Comparison of ENCODE assay signal across 33 cellular contexts in genomic region chr4:173391691-173392090, GRCh38. TPM values are rescaled to one million over a fixed set of nuclear protein-coding genes. Genes with fewer than 3 reads are reported as not detected.
DNase-seq lines count a peak whose midpoint lies in the region; ATAC-seq and TF ChIP-seq lines count a peak whose summit lies in the region.
"Had no signal": no experiment of that assay in that cellular context is flagged by ENCODE, and none has a peak within 500 bp of the region (broad histone marks: within the 10 kb centered on the region; RNA-seq: fewer than 3 reads in every experiment).

No MANE protein-coding gene starts in this region.

- H3K27me3 ChIP-seq in thyroid gland (no peaks in the 10 kb centered on the region), H7 (ENCODE audit: control insufficient read depth, insufficient read depth, low read length) (no peaks in the 10 kb centered on the region)
- H3K27me3 ChIP-seq: BE2C; BLaER1; BLaER1 treated with 17β-estradiol and CSF1 and Interleukin-3, amounts not matched to agents 10 nM and 100 nM had no signal

- no peak overlapping the region for H3K4me3 ChIP-seq in thyroid gland (replicated peaks in 1 of 3)
- no peak overlapping the region for H3K4me3 ChIP-seq in H7 (ENCODE audit: insufficient read depth, low read depth, low read length)
- H3K4me3 ChIP-seq: A549; BLaER1; BLaER1 treated with 17β-estradiol and CSF1 and Interleukin-3, amounts not matched to agents 10 nM and 100 nM had no signal

- ATAC-seq in stimulated activated effector memory CD8-positive, alpha-beta T cell treated with anti-CD3 and anti-CD28 coated beads, Interleukin-12 subunit alpha, Interleukin-12 subunit beta, amount 100 ng/mL, for 72 hours = no peak
- ATAC-seq: A549; CD8-positive, alpha-beta T cell had no signal

- no peaks in the 10 kb centered on the region for H3K4me1 Mint-ChIP-seq in stimulated activated effector memory CD8-positive, alpha-beta T cell treated with anti-CD3 and anti-CD28 coated beads, Interleukin-12 subunit alpha, Interleukin-12 subunit beta, amount 100 ng/mL, for 72 hours
- H3K4me1 Mint-ChIP-seq: B cell; CD4-positive, alpha-beta memory T cell; CD8-positive, alpha-beta memory T cell had no signal

- no peak overlapping the region for H3K27ac Mint-ChIP-seq in stimulated activated effector memory CD8-positive, alpha-beta T cell treated with anti-CD3 and anti-CD28 coated beads, Interleukin-12 subunit alpha, Interleukin-12 subunit beta, amount 100 ng/mL, for 72 hours
- H3K27ac Mint-ChIP-seq: B cell; CD4-positive, alpha-beta memory T cell; CD4-positive, alpha-beta T cell; CD4-positive, CD25-positive, alpha-beta regulatory T cell; CD8-positive, alpha-beta memory T cell; CD8-positive, alpha-beta T cell had no signal

- no peak overlapping the region for H3K27ac ChIP-seq in thyroid gland
- H3K27ac ChIP-seq: 22Rv1; A549; BLaER1; BLaER1 treated with 17β-estradiol and CSF1 and Interleukin-3, amounts not matched to agents 10 nM and 100 nM; C4-2B had no signal

- intact Hi-C loops in thyroid gland (cut with DNase I) = no loop called here

- no peak for TF ChIP-seq POLR2A in thyroid gland (IDR thresholded peaks at IDR 0.05)

- DNase-seq in medulla oblongata (ENCODE audit: extremely low spot score) = peak; percentile 3
- peak; percentile 86 for DNase-seq in thyroid gland
- no peak for DNase-seq in H7
- DNase-seq in stimulated activated effector memory CD8-positive, alpha-beta T cell treated with anti-CD3 and anti-CD28 coated beads, Interleukin-12 subunit alpha, Interleukin-12 subunit beta, amount 100 ng/mL, for 72 hours (ENCODE audit: low spot score in 2 of 2) = no peak
- DNase-seq: 8988T; ACHN; AML-193; BE2C; C1 segment of cervical spinal cord; Caco-2; Calu3; CD4-positive, alpha-beta memory T cell; CD4-positive, alpha-beta T cell; CD4-positive, CD25-positive, alpha-beta regulatory T cell; CD8-positive, alpha-beta memory T cell; CD8-positive, alpha-beta T cell; COR-L47; DMS 273 treated with DMSO at 0.1 percent for 48 hours; DMS153; DMS53; DMS79; DMS79 treated with DMSO at 0.1 percent for 48 hours; DND-41; EL had no signal

- H3K36me3 ChIP-seq in thyroid gland = no peaks in the 10 kb centered on the region
- no peaks in the 10 kb centered on the region for H3K36me3 ChIP-seq in H7 (replicated peaks; ENCODE audit: control insufficient read depth, insufficient read depth, low read length)
- H3K36me3 ChIP-seq: BE2C had no signal

- H3K9me3 Mint-ChIP-seq in stimulated activated effector memory CD8-positive, alpha-beta T cell treated with anti-CD3 and anti-CD28 coated beads, Interleukin-12 subunit alpha, Interleukin-12 subunit beta, amount 100 ng/mL, for 72 hours = no peaks in the 10 kb centered on the region
- H3K9me3 Mint-ChIP-seq: CD4-positive, alpha-beta memory T cell; CD4-positive, alpha-beta T cell; CD4-positive, CD25-positive, alpha-beta regulatory T cell; CD8-positive, alpha-beta memory T cell; CD8-positive, alpha-beta T cell had no signal

- no peaks in the 10 kb centered on the region for H3K36me3 Mint-ChIP-seq in stimulated activated effector memory CD8-positive, alpha-beta T cell treated with anti-CD3 and anti-CD28 coated beads, Interleukin-12 subunit alpha, Interleukin-12 subunit beta, amount 100 ng/mL, for 72 hours
- H3K36me3 Mint-ChIP-seq: CD8-positive, alpha-beta T cell had no signal

- no peak for TF ChIP-seq CTCF in thyroid gland (IDR thresholded peaks at IDR 0.05)

- H3K4me3 Mint-ChIP-seq in stimulated activated effector memory CD8-positive, alpha-beta T cell treated with anti-CD3 and anti-CD28 coated beads, Interleukin-12 subunit alpha, Interleukin-12 subunit beta, amount 100 ng/mL, for 72 hours = no peak overlapping the region
- H3K4me3 Mint-ChIP-seq: B cell; CD14-positive monocyte; CD4-positive, alpha-beta memory T cell; CD4-positive, alpha-beta T cell; CD4-positive, CD25-positive, alpha-beta regulatory T cell; CD8-positive, alpha-beta memory T cell; CD8-positive, alpha-beta T cell had no signal

- peaks cover 3 to 8% of the 10 kb centered on the region in 2 donors for H3K4me1 ChIP-seq in thyroid gland
- H3K4me1 ChIP-seq: A549; BE2C; BLaER1; BLaER1 treated with 17β-estradiol and CSF1 and Interleukin-3, amounts not matched to agents 10 nM and 100 nM; Caco-2 had no signal

- WGBS in thyroid gland, 2 donors = 18 to 29% methylated on average over 1 of the region's 1 CpG

- no peaks in the 10 kb centered on the region for H3K9me3 ChIP-seq in thyroid gland
- H3K9me3 ChIP-seq: A549, BE2C, BLaER1, Caco-2 had no signal

RNA-seq across cellular contexts. Expression of gene SCRG1, which starts 7.2 kb away (rescaled TPM):
- under 1 TPM in 2 of 4 donors, not detected in 2; 0.11 to 0.27 TPM for total RNA-seq in thyroid gland
- total RNA-seq in H7 (2014; rRNA removed; shearing (Covaris generic)) = not detected in 2 replicates
- total RNA-seq: A172; B cell; Caco-2; Calu3; CD4-positive, alpha-beta memory T cell; CD4-positive, alpha-beta T cell; CD4-positive, CD25-positive, alpha-beta regulatory T cell; CD8-positive, alpha-beta memory T cell; CD8-positive, alpha-beta T cell; Daoy had no signal

RNA-seq across cellular contexts. Expression of gene SAP30, which starts 20.9 kb away (rescaled TPM):
- total RNA-seq in thyroid gland = 10 to 100 TPM; 22.2 to 47.9 (median 29.8) TPM
- 23.9 and 31.9 TPM in 2 replicates for total RNA-seq in H7 (2014; rRNA removed; shearing (Covaris generic))

RNA-seq across cellular contexts. Expression of gene HMGB2, which starts 57.5 kb away (rescaled TPM):
- total RNA-seq in thyroid gland = 10 to 100 TPM; 13.3 to 47.8 (median 30.7) TPM
- 197 and 268 TPM in 2 replicates for total RNA-seq in H7 (2014; rRNA removed; shearing (Covaris generic))

Comparison
In these comparisons a context has a peak if more than half of its experiments do, and no peak if none do; other contexts are left out.
1. DNase-seq: peak in medulla oblongata (single experiment) and thyroid gland (2 of 2); none in H7 (single experiment) and stimulated activated effector memory CD8-positive, alpha-beta T cell treated with anti-CD3 and anti-CD28 coated beads, Interleukin-12 subunit alpha, Interleukin-12 subunit beta, amount 100 ng/mL, for 72 hours (0 of 2).